In genomic region chr18:8489761-8490160, GRCh38 we compare ENCODE assay signal across 6 cellular contexts.
"Had no signal": no experiment of that assay in that cellular context is flagged by ENCODE, and none has a peak within 500 bp of the region (broad histone marks: within the 10 kb centered on the region; RNA-seq: fewer than 3 reads in every experiment).

No MANE protein-coding gene starts in this region.

- ATAC-seq: HepG2 had no signal

- H3K27ac ChIP-seq: GM23248, HL-60 had no signal

- H3K4me1 Mint-ChIP-seq: H9, IgD-negative memory B cell had no signal

- H3K9ac ChIP-seq: GM23248 had no signal

- H3K4me3 Mint-ChIP-seq: H9, IgD-negative memory B cell had no signal

- H3K27ac Mint-ChIP-seq: H9, IgD-negative memory B cell had no signal

- DNase-seq: GM23248, H9, HCEC 1CT had no signal

- H3K4me3 ChIP-seq: GM23248 had no signal

- H2AFZ ChIP-seq: GM23248 had no signal

- H3K36me3 Mint-ChIP-seq: IgD-negative memory B cell had no signal
